In genomic region chr5:151676719-151677118, GRCh38 we compare ENCODE assay signal across 11 cellular contexts. TPM values are rescaled to one million over a fixed set of nuclear protein-coding genes. Genes with fewer than 3 reads are reported as not detected.
DNase-seq lines count a peak whose midpoint lies in the region; ATAC-seq and TF ChIP-seq lines count a peak whose summit lies in the region.
"Had no signal": no experiment of that assay in that cellular context is flagged by ENCODE, and none has a peak within 500 bp of the region (broad histone marks: within the 10 kb centered on the region; RNA-seq: fewer than 3 reads in every experiment).

No MANE protein-coding gene starts in this region.

- no peak for ATAC-seq in activated CD4-positive, CD25-positive, alpha-beta regulatory T cell treated with anti-CD3 and anti-CD28 coated beads, Interleukin-2, amount 50 U/mL, for 24 hours

- TF ChIP-seq EP300 in SK-N-SH (IDR thresholded peaks at IDR 0.05; ENCODE audit: borderline replicate concordance in 1 of 2, low read depth in 1 of 2, low read length in 1 of 2), result no peak

- no peak for TF ChIP-seq CTCF in A673 (conservative IDR thresholded peaks at IDR 0.05; ENCODE audit: low read depth, low read length)
- no peak for TF ChIP-seq CTCF in SK-N-SH (IDR thresholded peaks at IDR 0.05)
- TF ChIP-seq CTCF in fibroblast of the aortic adventitia (IDR thresholded peaks at IDR 0.05; ENCODE audit: insufficient read depth, low read length), result no peak
- TF ChIP-seq CTCF in osteocyte (IDR thresholded peaks at IDR 0.05), result no peak

- no peak for TF ChIP-seq RAD21 in SK-N-SH (IDR thresholded peaks at IDR 0.05; ENCODE audit: low read length)

- peak overlapping the region; percentile 77 for H3K27ac Mint-ChIP-seq in osteocyte (ENCODE audit: unreplicated experiment)
- H3K27ac Mint-ChIP-seq: T-helper 1 cell treated with Interleukin-12 subunit alpha and Interleukin-12 subunit beta and Interleukin-4 antibody, amounts not matched to agents 30 μg/mL and 1 μg/mL, for 36 hours had no signal

- DNase-seq in A673 (ENCODE audit: low spot score) (no peak), SK-N-SH (no peak), fibroblast of the aortic adventitia (ENCODE audit: low read depth) (peak; percentile 78), osteocyte (ENCODE audit: extremely low spot score, unreplicated experiment) (no peak), H4 (ENCODE audit: low spot score) (no peak), retina (no peak)
- no peak for DNase-seq in stimulated activated CD8-positive, alpha-beta memory T cell treated with anti-CD3 and anti-CD28 coated beads, Interleukin-4, amount 100 ng/mL, for 48 hours
- DNase-seq: activated CD8-positive, alpha-beta memory T cell treated with anti-CD3 and anti-CD28 coated beads for 24 hours had no signal

- no peaks in the 10 kb centered on the region for H3K9me2 ChIP-seq in SK-N-SH

- WGBS in SK-N-SH (ENCODE audit: low lambda C conversion rate), result 75% methylated on average over 2 of the region's 2 CpGs

- POLR2A ChIA-PET in A673 (lab: Charles Lee; ENCODE audit: low non-redundant PET), result no interaction called here
- POLR2A ChIA-PET in SK-N-SH (lab: Yijun Ruan, JAX), result no interaction called here

- peak overlapping the region; percentile 42 for H3K4me3 Mint-ChIP-seq in osteocyte (ENCODE audit: unreplicated experiment)
- H3K4me3 Mint-ChIP-seq: T-helper 1 cell treated with Interleukin-12 subunit alpha and Interleukin-12 subunit beta and Interleukin-4 antibody, amounts not matched to agents 30 μg/mL and 1 μg/mL, for 36 hours had no signal

- H3K4me2 ChIP-seq in SK-N-SH, result peak overlapping the region; percentile 80

- intact Hi-C loops in A673 (cut with micrococcal nuclease; ENCODE audit: unreplicated experiment), result no loop called here

- no peaks in the 10 kb centered on the region for H3K27me3 Mint-ChIP-seq in osteocyte (ENCODE audit: unreplicated experiment)

- CTCF ChIA-PET in A673 (lab: Charles Lee) (no interaction called here), SK-N-SH (lab: Yijun Ruan, JAX) (interaction anchor here (18.7 kb wide), 1 partner anchor 63 kb away, joined by 247 read pairs; no protein-coding TSS in a partner anchor)

- H3K36me3 Mint-ChIP-seq in osteocyte (ENCODE audit: unreplicated experiment), result peaks cover 54% of the 10 kb centered on the region

- H3K27ac ChIP-seq in A673 (ENCODE audit: low read depth, low read length, poor library complexity, severe bottlenecking) (peak overlapping the region; percentile 74), SK-N-SH (ENCODE audit: low read depth in 2 of 2, low read length in 1 of 2) (peak overlapping the region in 1 of 2 experiments; percentile 97; a peak in 3 of 4 replicates)

- no peak overlapping the region for H2AFZ ChIP-seq in SK-N-SH (ENCODE audit: low read depth)

- BruUV-seq in A673 (replicated peaks; lab: Mats Ljungman, UMichigan), result no TSS peak

- H3K4me1 Mint-ChIP-seq in osteocyte (ENCODE audit: unreplicated experiment), result peaks cover 90% of the 10 kb centered on the region

- peaks cover 19% of the 10 kb centered on the region for H3K36me3 ChIP-seq in A673 (ENCODE audit: insufficient read depth, low read length, poor library complexity, severe bottlenecking)
- peaks cover 58 to 71% of the 10 kb centered on the region in 2 experiments for H3K36me3 ChIP-seq in SK-N-SH (replicated peaks in 1 of 2; ENCODE audit: control insufficient read depth in 1 of 2, insufficient read depth in 2 of 2, low read length in 1 of 2)

- H3K79me2 ChIP-seq in SK-N-SH (ENCODE audit: insufficient read depth), result peaks cover 95% of the 10 kb centered on the region

- H3K4me3 ChIP-seq in A673 (ENCODE audit: low read depth, low read length, poor library complexity, severe bottlenecking), result no peak overlapping the region
- H3K4me3 ChIP-seq in SK-N-SH (ENCODE audit: low read depth in 2 of 2, low read length in 1 of 2), result no peak overlapping the region
- H3K4me3 ChIP-seq in fibroblast of the aortic adventitia (ENCODE audit: low read depth, low read length), result no peak overlapping the region
- H3K4me3 ChIP-seq: HAP-1 had no signal

- no peaks in the 10 kb centered on the region for H3K9me3 Mint-ChIP-seq in osteocyte (ENCODE audit: unreplicated experiment)
- H3K9me3 Mint-ChIP-seq: T-helper 1 cell treated with Interleukin-12 subunit alpha and Interleukin-12 subunit beta and Interleukin-4 antibody, amounts not matched to agents 30 μg/mL and 1 μg/mL, for 36 hours had no signal

- H3K4me1 ChIP-seq in A673 (ENCODE audit: insufficient read depth, low read length, poor library complexity, severe bottlenecking), result peaks cover 35% of the 10 kb centered on the region
- H3K4me1 ChIP-seq in SK-N-SH (ENCODE audit: control insufficient read depth in 1 of 2, insufficient read depth in 2 of 2, low read depth in 1 of 2, low read length in 1 of 2), result peaks cover 13 to 83% of the 10 kb centered on the region in 2 experiments

- H3F3A ChIP-seq in SK-N-SH (replicated peaks; ENCODE audit: insufficient read depth), result peaks cover 70% of the 10 kb centered on the region

- no peaks in the 10 kb centered on the region for H3K27me3 ChIP-seq in A673 (replicated peaks; ENCODE audit: insufficient read depth, low read depth, low read length, poor library complexity)
- no peaks in the 10 kb centered on the region for H3K27me3 ChIP-seq in SK-N-SH (ENCODE audit: insufficient read depth)

- peak overlapping the region; percentile 39; the same call in 1 of the 2 replicates for H3K9ac ChIP-seq in SK-N-SH

- H3K9me3 ChIP-seq in A673 (ENCODE audit: low read depth, low read length, poor library complexity, severe bottlenecking) (no peaks in the 10 kb centered on the region), SK-N-SH (no peaks in the 10 kb centered on the region)
- H3K9me3 ChIP-seq: HAP-1 had no signal

- H4K20me1 ChIP-seq in SK-N-SH (ENCODE audit: insufficient read depth), result peaks cover 94% of the 10 kb centered on the region

TF ChIP-seq in SK-N-SH, 30 proteins besides CTCF, POLR2A, EP300 and RAD21:
- TF ChIP-seq CHD2 (IDR thresholded peaks at IDR 0.05; ENCODE audit: low read length, partially characterized antibody), result no peak
- no peak for TF ChIP-seq RFX5 (IDR thresholded peaks at IDR 0.05; ENCODE audit: low read length)
- no peak for TF ChIP-seq YY1 (IDR thresholded peaks at IDR 0.05; ENCODE audit: low read depth)
- no peak for TF ChIP-seq JUND (IDR thresholded peaks at IDR 0.05)
- TF ChIP-seq FOXM1 (IDR thresholded peaks at IDR 0.05; ENCODE audit: low read depth), result no peak
- no peak for TF ChIP-seq POLR2AphosphoS5 (IDR thresholded peaks at IDR 0.05; ENCODE audit: low read depth, low read length)
- no peak for TF ChIP-seq IRF3 (IDR thresholded peaks at IDR 0.05; ENCODE audit: low read depth, low read length)

RNA-seq across cellular contexts. Expression of gene SPARC, which starts 10.0 kb away (rescaled TPM):
- total RNA-seq in A673 (2021) (268 and 339 TPM in 2 replicates), fibroblast of the aortic adventitia (ENCODE audit: low replicate concordance) (1,011 and 5,653 TPM in 2 replicates), osteocyte (9,466 and 10,195 TPM in 2 replicates)
- polyA plus RNA-seq in SK-N-SH (2012; rRNA removed), result 987 and 1,115 TPM in 2 replicates
- polyA plus RNA-seq in SK-N-SH (2012; cell fraction: cytosol; rRNA removed), result 736 and 811 TPM in 2 replicates
- 900 and 1,030 TPM in 2 replicates for polyA plus RNA-seq in SK-N-SH (2012; cell fraction: nucleus; rRNA removed)
- 319 and 472 TPM in 2 replicates for total RNA-seq in H4 (2014; rRNA removed; shearing (Covaris generic))
